ENCODE assay signal across 9 cellular contexts in the genomic region with DNA sequence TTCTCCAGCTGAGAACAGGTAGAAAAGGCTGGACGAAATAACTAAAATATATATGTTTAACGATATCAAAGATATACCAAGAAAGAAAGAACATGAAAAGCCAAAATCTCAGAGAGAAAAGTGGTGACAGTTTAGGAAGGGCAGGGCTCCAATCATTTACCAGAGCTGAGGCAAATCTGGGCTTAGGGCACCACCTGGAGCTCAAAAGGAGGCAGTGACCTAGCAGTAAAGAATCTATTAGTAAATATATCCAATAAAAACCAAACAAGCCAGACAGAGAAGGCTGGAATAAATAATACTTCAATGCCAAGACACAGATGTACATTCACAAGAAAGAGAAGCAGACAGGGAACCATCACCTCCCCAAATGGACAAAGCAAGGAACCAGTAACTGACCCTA. TPM values are rescaled to one million over a fixed set of nuclear protein-coding genes. Genes with fewer than 3 reads are reported as not detected.
DNase-seq lines count a peak whose midpoint lies in the region; ATAC-seq, FAIRE-seq and TF ChIP-seq lines count a peak whose summit lies in the region.
"Had no signal": no experiment of that assay in that cellular context is flagged by ENCODE, and none has a peak within 500 bp of the region (broad histone marks: within the 10 kb centered on the region; RNA-seq: fewer than 3 reads in every experiment).

No MANE protein-coding gene starts in this region.

- BruUV-seq in A673 (replicated peaks; lab: Mats Ljungman, UMichigan): no TSS peak

- H3K4me1 Mint-ChIP-seq in activated T-helper 17 cell treated with anti-CD3 and anti-CD28 coated beads, Interleukin-2, amount 50 U/mL, for 72 hours: no peaks in the 10 kb centered on the region

- H3K27me3 Mint-ChIP-seq in activated T-helper 17 cell treated with anti-CD3 and anti-CD28 coated beads, Interleukin-2, amount 50 U/mL, for 72 hours: no peaks in the 10 kb centered on the region

- ATAC-seq in activated T-helper 17 cell treated with anti-CD3 and anti-CD28 coated beads, Interleukin-2, amount 50 U/mL, for 72 hours (replicated peaks): peak; percentile 77
- peak in 2 of 8 donors; percentile 58 to 71 for ATAC-seq in heart right ventricle
- ATAC-seq in HG03460 (IDR thresholded peaks at IDR 0.05; ENCODE audit: unreplicated experiment): no peak

- WGBS in heart right ventricle, 2 donors: 52 to 63% methylated on average over 2 of the region's 2 CpGs

- H3K4me1 ChIP-seq in A673 (ENCODE audit: insufficient read depth, low read length, poor library complexity, severe bottlenecking) (no peaks in the 10 kb centered on the region), heart right ventricle (no peaks in the 10 kb centered on the region)

- H3K27ac ChIP-seq in A673 (ENCODE audit: low read depth, low read length, poor library complexity, severe bottlenecking) (no peak overlapping the region), heart right ventricle (no peak overlapping the region)
- H3K27ac ChIP-seq: epithelial cell of prostate had no signal

- POLR2A ChIA-PET in A673 (lab: Charles Lee; ENCODE audit: low non-redundant PET): no interaction called here

- no peak for TF ChIP-seq POLR2A in GM12891 (IDR thresholded peaks at IDR 0.05; ENCODE audit: low read depth, low read length)

- TF ChIP-seq CTCF in A673 (conservative IDR thresholded peaks at IDR 0.05; ENCODE audit: low read depth, low read length) (peak; percentile 45), heart right ventricle (IDR thresholded peaks at IDR 0.05) (peak in 8 of 9 donors; percentile 24 to 62 (median 50))

- H3K4me3 ChIP-seq in A673 (ENCODE audit: low read depth, low read length, poor library complexity, severe bottlenecking) (no peak overlapping the region), heart right ventricle (no peak overlapping the region)

- no peak for FAIRE-seq in GM12891 (lab: Jason Lieb, UNC)

- intact Hi-C loops in A673 (cut with micrococcal nuclease; ENCODE audit: unreplicated experiment): no loop called here
- intact Hi-C loops in heart right ventricle (cut with DNase I): loop anchor here in 8 of 10 donors (1.0 to 5.0 kb wide), 4 partner anchors 107 to 112 kb away; a partner anchor contains a TSS

- DNase-seq in A673 (ENCODE audit: low spot score) (peak; percentile 28), GM12891 (ENCODE audit: insufficient read length, low spot score) (peak; percentile 17), NOMO-1 (lab: John Stamatoyannopoulos, UW; ENCODE audit: unreplicated experiment in 2 of 2) (peak; percentile 34 to 48), heart right ventricle (no peak), NCI-H774 (lab: John Stamatoyannopoulos, UW) (no peak)
- DNase-seq in stimulated activated CD4-positive, alpha-beta T cell treated with anti-CD3 and anti-CD28 coated beads, Interleukin-2, amount 100 ng/mL, for 4 hours (ENCODE audit: low read depth): peak; percentile 55

- H3K27me3 ChIP-seq in A673 (replicated peaks; ENCODE audit: insufficient read depth, low read depth, low read length, poor library complexity): no peaks in the 10 kb centered on the region
- peaks cover 0 to 3% (median 0%) of the 10 kb centered on the region in 7 donors for H3K27me3 ChIP-seq in heart right ventricle

- H3K36me3 ChIP-seq in A673 (ENCODE audit: insufficient read depth, low read length, poor library complexity, severe bottlenecking) (no peaks in the 10 kb centered on the region), heart right ventricle (no peaks in the 10 kb centered on the region)

- H3K4me3 Mint-ChIP-seq in activated T-helper 17 cell treated with anti-CD3 and anti-CD28 coated beads, Interleukin-2, amount 50 U/mL, for 72 hours: no peak overlapping the region

- H3K9me3 Mint-ChIP-seq in activated T-helper 17 cell treated with anti-CD3 and anti-CD28 coated beads, Interleukin-2, amount 50 U/mL, for 72 hours: peaks cover 4% of the 10 kb centered on the region

- peak overlapping the region; percentile 13 for H3K27ac Mint-ChIP-seq in activated T-helper 17 cell treated with anti-CD3 and anti-CD28 coated beads, Interleukin-2, amount 50 U/mL, for 72 hours

- no peaks in the 10 kb centered on the region for H3K36me3 Mint-ChIP-seq in activated T-helper 17 cell treated with anti-CD3 and anti-CD28 coated beads, Interleukin-2, amount 50 U/mL, for 72 hours (ENCODE audit: low read depth)

- CTCF ChIA-PET in A673 (lab: Charles Lee): interaction anchor here (0.5 to 1.6 kb wide), 3 partner anchors 57 to 113 kb away, joined by 3 to 6 read pairs (median 3); no protein-coding TSS in a partner anchor

- no peaks in the 10 kb centered on the region for H3K9me3 ChIP-seq in A673 (ENCODE audit: low read depth, low read length, poor library complexity, severe bottlenecking)
- peaks cover 0 to 43% (median 3%) of the 10 kb centered on the region in 11 donors for H3K9me3 ChIP-seq in heart right ventricle

TF ChIP-seq in GM12891, 5 proteins besides CTCF, POLR2A, EP300 and RAD21:
- TF ChIP-seq POLR2AphosphoS5 (IDR thresholded peaks at IDR 0.05; ENCODE audit: low read depth, low read length): no peak
- no peak for TF ChIP-seq TAF1 (IDR thresholded peaks at IDR 0.05; ENCODE audit: low read depth, low read length)
- no peak for TF ChIP-seq SPI1 (IDR thresholded peaks at IDR 0.05; ENCODE audit: low read depth, low read length)
- TF ChIP-seq PAX5 (IDR thresholded peaks at IDR 0.05; ENCODE audit: insufficient read depth, low read length, severe bottlenecking): no peak
- TF ChIP-seq POU2F2 (IDR thresholded peaks at IDR 0.05; ENCODE audit: low read depth, low read length): no peak

RNA-seq across cellular contexts. Expression of a gene that starts 43.5 kb away (rescaled TPM):
- not detected in 2 replicates for total RNA-seq in A673 (2021)
- polyA plus RNA-seq in GM12891 (2012; ENCODE audit: low read depth, missing spikeins): not detected
- not detected for total RNA-seq in activated T-helper 17 cell treated with anti-CD3 and anti-CD28 coated beads, Interleukin-2, amount 50 U/mL, for 72 hours
- total RNA-seq in heart right ventricle: not detected
- under 1 TPM in 1 of 2 donors, not detected in 1; 0.30 TPM for polyA plus RNA-seq in heart right ventricle

Comparison
In these comparisons a context has a peak if more than half of its experiments do, and no peak if none do; other contexts are left out.
1. DNase-seq: peak in A673 (single experiment), GM12891 (single experiment), NOMO-1 (2 of 2) and stimulated activated CD4-positive, alpha-beta T cell treated with anti-CD3 and anti-CD28 coated beads, Interleukin-2, amount 100 ng/mL, for 4 hours (single experiment); none in heart right ventricle (0 of 2) and NCI-H774 (single experiment).